Comparison of ENCODE assay signal across 3 cellular contexts in the genomic region with DNA sequence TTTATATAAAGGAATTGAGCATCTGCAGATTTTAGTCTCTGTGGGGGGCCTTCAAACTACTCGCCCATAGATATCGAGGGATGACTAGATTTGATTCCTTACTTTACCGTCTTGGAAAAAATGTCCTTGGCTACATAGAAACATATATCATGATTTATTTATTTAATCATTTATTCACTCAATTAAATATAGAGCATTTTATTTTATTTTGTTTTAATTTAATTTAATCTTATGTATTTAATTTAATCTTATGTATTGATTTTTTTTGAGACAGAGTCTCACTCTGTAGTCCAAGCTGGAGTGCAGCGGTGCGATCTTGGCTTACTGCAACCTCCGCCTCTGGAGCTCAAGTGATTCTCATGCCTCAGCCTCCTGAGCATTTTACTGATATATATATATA.
"Had no signal": no experiment of that assay in that cellular context is flagged by ENCODE, and none has a peak within 500 bp of the region (broad histone marks: within the 10 kb centered on the region; RNA-seq: fewer than 3 reads in every experiment).

No MANE protein-coding gene starts in this region.

- DNase-seq: GDM1, GF-D8 had no signal

- H3K4me3 ChIP-seq: GM12878 had no signal

- ATAC-seq: GM12878 had no signal
